ENCODE assay signal across 19 cellular contexts in genomic region chr1:182085726-182086125, GRCh38. TPM values are rescaled to one million over a fixed set of nuclear protein-coding genes. Genes with fewer than 3 reads are reported as not detected.
DNase-seq lines count a peak whose midpoint lies in the region; ATAC-seq and TF ChIP-seq lines count a peak whose summit lies in the region.
"Had no signal": no experiment of that assay in that cellular context is flagged by ENCODE, and none has a peak within 500 bp of the region (broad histone marks: within the 10 kb centered on the region; RNA-seq: fewer than 3 reads in every experiment).

No MANE protein-coding gene starts in this region.

- no peaks in the 10 kb centered on the region for H3K9me3 ChIP-seq in H9 (ENCODE audit: control insufficient read depth, low read depth, low read length)
- H3K9me3 ChIP-seq in esophagus squamous epithelium: no peaks in the 10 kb centered on the region
- no peaks in the 10 kb centered on the region for H3K9me3 ChIP-seq in vagina
- H3K9me3 ChIP-seq: A549; BLaER1 treated with 17β-estradiol and CSF1 and Interleukin-3, amounts not matched to agents 10 nM and 100 nM had no signal

- POLR2A ChIA-PET in activated CD4-positive, alpha-beta memory T cell treated with anti-CD3 and anti-CD28 coated beads, Interleukin-2, amount 10 ng/mL, durations not matched to agents 7 days and 5 days (lab: Charles Lee): interaction anchor here (0.6 to 1.5 kb wide), 5 partner anchors 174 to 755 kb away, joined by 3 to 7 read pairs (median 3); partner anchors contain the start of gene GLUL
- POLR2A ChIA-PET in activated CD4-positive, alpha-beta memory T cell treated with anti-CD3 and anti-CD28 coated beads for 36 hours (lab: Charles Lee): no interaction called here

- H3K4me1 Mint-ChIP-seq in activated CD4-positive, alpha-beta memory T cell treated with anti-CD3 and anti-CD28 coated beads, Interleukin-2, amount 10 ng/mL, durations not matched to agents 7 days and 5 days: peaks cover 61% of the 10 kb centered on the region
- peaks cover 42% of the 10 kb centered on the region for H3K4me1 Mint-ChIP-seq in activated CD4-positive, alpha-beta memory T cell treated with anti-CD3 and anti-CD28 coated beads for 36 hours (ENCODE audit: low read depth)
- peaks cover 15% of the 10 kb centered on the region in 2 experiments for H3K4me1 Mint-ChIP-seq in H9

- no peaks in the 10 kb centered on the region for H3K9me3 Mint-ChIP-seq in activated CD4-positive, alpha-beta memory T cell treated with anti-CD3 and anti-CD28 coated beads, Interleukin-2, amount 10 ng/mL, durations not matched to agents 7 days and 5 days
- H3K9me3 Mint-ChIP-seq in activated CD4-positive, alpha-beta memory T cell treated with anti-CD3 and anti-CD28 coated beads for 36 hours: no peaks in the 10 kb centered on the region
- no peaks in the 10 kb centered on the region for H3K9me3 Mint-ChIP-seq in H9
- H3K9me3 Mint-ChIP-seq: CD8-positive, alpha-beta memory T cell had no signal

- H2AK5ac ChIP-seq in H9 (ENCODE audit: insufficient read length, low read length): no peak overlapping the region

- H2BK5ac ChIP-seq in H9 (ENCODE audit: insufficient read length, low read length): no peak overlapping the region

- intact Hi-C loops in activated CD4-positive, alpha-beta memory T cell treated with anti-CD3 and anti-CD28 coated beads for 36 hours (cut with micrococcal nuclease): loop anchor here (1.0 to 5.0 kb wide), 6 partner anchors 58 to 699 kb away; no protein-coding TSS in a partner anchor
- intact Hi-C loops in esophagus squamous epithelium (cut with DNase I) (loop anchor here (5.0 to 10.0 kb wide), 3 partner anchors 312 to 699 kb away; partner anchors contain the start of gene NPL), vagina (cut with DNase I) (loop anchor here (5.0 kb wide), 1 partner anchor 697 kb away; no protein-coding TSS in a partner anchor)

- CTCF ChIA-PET in activated CD4-positive, alpha-beta memory T cell treated with anti-CD3 and anti-CD28 coated beads, Interleukin-2, amount 10 ng/mL, durations not matched to agents 7 days and 5 days (lab: Charles Lee): interaction anchor here (0.6 to 12.2 kb wide), 18 partner anchors 8 to 702 kb away, joined by 3 to 261 read pairs (median 4); partner anchors contain the start of gene GLUL
- CTCF ChIA-PET in activated CD4-positive, alpha-beta memory T cell treated with anti-CD3 and anti-CD28 coated beads for 36 hours (lab: Charles Lee): interaction anchor here (0.8 to 7.2 kb wide), 11 partner anchors 31 to 698 kb away, joined by 3 to 118 read pairs (median 8); partner anchors contain the start of gene RNASEL

- H2BK20ac ChIP-seq in H9 (ENCODE audit: low read depth, low read length, poor library complexity, severe bottlenecking): no peak overlapping the region

- TF ChIP-seq POLR2A in esophagus squamous epithelium (IDR thresholded peaks at IDR 0.05): no peak
- TF ChIP-seq POLR2A in vagina (IDR thresholded peaks at IDR 0.05): no peak

- H3K4me3 ChIP-seq in esophagus squamous epithelium (no peak overlapping the region), vagina (no peak overlapping the region)
- H3K4me3 ChIP-seq: A549; BLaER1 treated with 17β-estradiol and CSF1 and Interleukin-3, amounts not matched to agents 10 nM and 100 nM; SK-N-MC had no signal

- no peak overlapping the region for H3K14ac ChIP-seq in H9 (ENCODE audit: insufficient read depth, low read length)

- no peak overlapping the region for H3K18ac ChIP-seq in H9 (ENCODE audit: insufficient read length, low read depth, low read length)

- H3K36me3 Mint-ChIP-seq in activated CD4-positive, alpha-beta memory T cell treated with anti-CD3 and anti-CD28 coated beads, Interleukin-2, amount 10 ng/mL, durations not matched to agents 7 days and 5 days (ENCODE audit: low read depth): no peaks in the 10 kb centered on the region
- H3K36me3 Mint-ChIP-seq in activated CD4-positive, alpha-beta memory T cell treated with anti-CD3 and anti-CD28 coated beads for 36 hours: no peaks in the 10 kb centered on the region
- no peaks in the 10 kb centered on the region for H3K36me3 Mint-ChIP-seq in H9 (ENCODE audit: insufficient read depth in 1 of 3, low read depth in 3 of 3)
- H3K36me3 Mint-ChIP-seq: CD8-positive, alpha-beta memory T cell had no signal

- H3K56ac ChIP-seq in H9 (ENCODE audit: insufficient read length, low read depth, low read length): no peak overlapping the region

- no peak overlapping the region for H2BK120ac ChIP-seq in H9 (ENCODE audit: low read depth, low read length, poor library complexity, severe bottlenecking)

- no peak overlapping the region for H3K4ac ChIP-seq in H9 (ENCODE audit: low read depth, low read length)

- H3K23me2 ChIP-seq in H9 (ENCODE audit: insufficient read length, low read depth, low read length, poor library complexity, severe bottlenecking): no peaks in the 10 kb centered on the region

- H3K23ac ChIP-seq in H9 (ENCODE audit: insufficient read length, low read depth, low read length): no peak overlapping the region

- ATAC-seq in left lobe of liver: no peak

- no peak overlapping the region for H2AFZ ChIP-seq in H9 (ENCODE audit: low read length)

- H3K36me3 ChIP-seq in esophagus squamous epithelium (no peaks in the 10 kb centered on the region), vagina (no peaks in the 10 kb centered on the region)
- H3K36me3 ChIP-seq: BLaER1 treated with 17β-estradiol and CSF1 and Interleukin-3, amounts not matched to agents 10 nM and 100 nM had no signal

- no CpG with 5 or more reads among the region's 6 CpGs for WGBS in H9 (ENCODE audit: extremely low coverage, insufficient read length, low lambda C conversion rate)
- 93 to 100% methylated on average over 5 to 6 of the region's 6 CpGs for WGBS in esophagus squamous epithelium, 2 donors

- no peak overlapping the region for H3K4me2 ChIP-seq in H9 (ENCODE audit: insufficient read depth, insufficient read length, low read length)
- H3K4me2 ChIP-seq: A549 had no signal

- no peak overlapping the region for H4K8ac ChIP-seq in H9 (replicated peaks; ENCODE audit: insufficient read length, low read depth, low read length)

- no peak overlapping the region for H3K4me3 Mint-ChIP-seq in activated CD4-positive, alpha-beta memory T cell treated with anti-CD3 and anti-CD28 coated beads, Interleukin-2, amount 10 ng/mL, durations not matched to agents 7 days and 5 days
- H3K4me3 Mint-ChIP-seq in activated CD4-positive, alpha-beta memory T cell treated with anti-CD3 and anti-CD28 coated beads for 36 hours: no peak overlapping the region
- H3K4me3 Mint-ChIP-seq in H9: no peak overlapping the region
- H3K4me3 Mint-ChIP-seq: CD8-positive, alpha-beta memory T cell had no signal

- no peak for DNase-seq in activated CD4-positive, alpha-beta memory T cell treated with anti-CD3 and anti-CD28 coated beads, Interleukin-2, amount 10 ng/mL, durations not matched to agents 7 days and 5 days
- no peak for DNase-seq in activated CD4-positive, alpha-beta memory T cell treated with anti-CD3 and anti-CD28 coated beads for 36 hours
- DNase-seq in H9: no peak
- DNase-seq in esophagus squamous epithelium (lab: John Stamatoyannopoulos, UW): no peak
- DNase-seq in vagina (ENCODE audit: extremely low spot score in 2 of 2): peak in 1 of 2 donors; percentile 76
- no peak for DNase-seq in left lobe of liver (ENCODE audit: low spot score)
- no peak for DNase-seq in stimulated activated CD4-positive, alpha-beta T cell treated with anti-CD3 and anti-CD28 coated beads, Interleukin-1b, Interleukin-23, amount 100 ng/mL, for 48 hours
- DNase-seq: Calu3; CD8-positive, alpha-beta memory T cell; DMS79 treated with DMSO at 0.1 percent for 48 hours; NCI-H1092; NCI-H1417 treated with DMSO at 0.1 percent for 48 hours; NCI-H1694 treated with DMSO at 0.1 percent for 48 hours; NCI-H2171; NCI-H345 had no signal

- H3K27me3 ChIP-seq in H9 (ENCODE audit: insufficient read depth, low read length) (no peaks in the 10 kb centered on the region), esophagus squamous epithelium (no peaks in the 10 kb centered on the region), vagina (no peaks in the 10 kb centered on the region)
- H3K27me3 ChIP-seq: BLaER1 treated with 17β-estradiol and CSF1 and Interleukin-3, amounts not matched to agents 10 nM and 100 nM had no signal

- H2BK12ac ChIP-seq in H9 (ENCODE audit: insufficient read length, low read depth, low read length): no peak overlapping the region

- H3K4me1 ChIP-seq in H9 (ENCODE audit: insufficient read depth, low read length) (no peaks in the 10 kb centered on the region), esophagus squamous epithelium (peaks cover 14 to 52% (median 21%) of the 10 kb centered on the region in 3 donors), vagina (peaks cover 43% of the 10 kb centered on the region)

- H4K91ac ChIP-seq in H9 (ENCODE audit: insufficient read length, low read depth, low read length): peak overlapping the region; percentile 41

- TF ChIP-seq CTCF in H9 (conservative IDR thresholded peaks at IDR 0.05): no peak
- TF ChIP-seq CTCF in esophagus squamous epithelium (IDR thresholded peaks at IDR 0.05): no peak
- TF ChIP-seq CTCF in vagina (IDR thresholded peaks at IDR 0.05): no peak

- H3K9ac ChIP-seq in H9 (ENCODE audit: extremely low read depth, insufficient read length, low read length): no peak overlapping the region
- H3K9ac ChIP-seq: BLaER1 treated with 17β-estradiol and CSF1 and Interleukin-3, amounts not matched to agents 10 nM and 100 nM had no signal

- H3T11ph ChIP-seq in H9 (ENCODE audit: low read length): no peak overlapping the region

- H3K27ac Mint-ChIP-seq in activated CD4-positive, alpha-beta memory T cell treated with anti-CD3 and anti-CD28 coated beads, Interleukin-2, amount 10 ng/mL, durations not matched to agents 7 days and 5 days: peak overlapping the region; percentile 66
- no peak overlapping the region for H3K27ac Mint-ChIP-seq in activated CD4-positive, alpha-beta memory T cell treated with anti-CD3 and anti-CD28 coated beads for 36 hours
- peak overlapping the region in 1 of 3 experiments; percentile 72; a peak in 1 of 7 replicates for H3K27ac Mint-ChIP-seq in H9

- no peak overlapping the region for H2BK15ac ChIP-seq in H9 (ENCODE audit: low read depth, low read length)

- no peak overlapping the region for H3K27ac ChIP-seq in H9 (ENCODE audit: insufficient read length, low read depth, low read length)
- peak overlapping the region in 3 of 4 donors; percentile 0 to 88 (median 50) for H3K27ac ChIP-seq in esophagus squamous epithelium
- H3K27ac ChIP-seq in vagina: peak overlapping the region; percentile 28
- H3K27ac ChIP-seq: A549; BLaER1 treated with 17β-estradiol and CSF1 and Interleukin-3, amounts not matched to agents 10 nM and 100 nM; SK-N-MC had no signal

- H3K79me1 ChIP-seq in H9 (ENCODE audit: insufficient read depth, low read depth, low read length, poor library complexity, severe bottlenecking): no peaks in the 10 kb centered on the region

- no peaks in the 10 kb centered on the region for H4K20me1 ChIP-seq in H9 (ENCODE audit: control insufficient read depth, insufficient read depth, insufficient read length)
- H4K20me1 ChIP-seq: BLaER1 treated with 17β-estradiol and CSF1 and Interleukin-3, amounts not matched to agents 10 nM and 100 nM had no signal

- H3K79me2 ChIP-seq in H9 (ENCODE audit: insufficient read depth, low read length): no peaks in the 10 kb centered on the region

- no peaks in the 10 kb centered on the region for H3K27me3 Mint-ChIP-seq in activated CD4-positive, alpha-beta memory T cell treated with anti-CD3 and anti-CD28 coated beads, Interleukin-2, amount 10 ng/mL, durations not matched to agents 7 days and 5 days
- no peaks in the 10 kb centered on the region for H3K27me3 Mint-ChIP-seq in activated CD4-positive, alpha-beta memory T cell treated with anti-CD3 and anti-CD28 coated beads for 36 hours
- H3K27me3 Mint-ChIP-seq in H9 (ENCODE audit: low read depth): peaks cover 3% of the 10 kb centered on the region; the same call in 1 of the 2 replicates

- H4K5ac ChIP-seq in H9 (ENCODE audit: insufficient read length, low read depth, low read length): no peak overlapping the region

RNA-seq across cellular contexts. Expression of gene ZNF648, which starts 24.2 kb away (rescaled TPM):
- not detected for total RNA-seq in activated CD4-positive, alpha-beta memory T cell treated with anti-CD3 and anti-CD28 coated beads, Interleukin-2, amount 10 ng/mL, durations not matched to agents 7 days and 5 days
- not detected for total RNA-seq in activated CD4-positive, alpha-beta memory T cell treated with anti-CD3 and anti-CD28 coated beads for 36 hours
- total RNA-seq in H9 (2021) (1.1 and 1.4 TPM in 2 replicates), esophagus squamous epithelium (under 1 TPM in 1 of 4 donors, not detected in 3; under 0.01 TPM), vagina (not detected), left lobe of liver (0.81 TPM)
- total RNA-seq: Calu3; CD8-positive, alpha-beta memory T cell; HT-29 had no signal
